18 cellular contexts compared by ENCODE assay signal in the genomic region with DNA sequence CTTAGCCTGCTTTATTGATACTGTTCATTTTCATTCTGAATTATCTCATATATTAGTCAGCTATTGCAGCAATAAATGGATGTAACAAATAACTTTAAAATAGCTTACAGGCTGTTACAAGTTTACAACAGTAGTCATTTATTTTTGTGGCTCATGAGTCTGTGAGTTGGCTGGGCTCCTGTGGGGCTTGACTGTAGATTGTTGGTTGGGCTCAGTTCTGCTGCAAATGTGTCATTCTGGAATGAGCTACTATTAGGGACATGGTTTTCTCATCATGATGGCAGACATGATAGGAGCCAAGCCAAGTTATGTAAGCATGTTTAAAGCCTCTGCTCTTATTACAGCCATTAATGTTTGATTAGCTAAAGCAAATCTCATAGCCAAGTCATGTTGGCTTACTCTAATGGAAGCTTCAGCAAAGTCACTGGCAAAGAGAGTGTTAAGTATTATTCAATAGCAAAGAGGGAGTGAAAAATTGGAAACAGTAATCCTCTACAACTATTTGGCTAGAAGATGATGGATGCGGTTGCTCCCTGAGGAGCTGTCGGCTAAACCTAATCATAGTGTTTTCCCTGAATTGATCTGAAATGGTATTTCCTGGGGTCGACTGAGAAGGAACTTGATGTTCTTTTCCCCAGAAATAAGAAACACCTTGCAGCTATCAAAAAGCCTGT.
DNase-seq lines count a peak whose midpoint lies in the region; ATAC-seq and TF ChIP-seq lines count a peak whose summit lies in the region.
"Had no signal": no experiment of that assay in that cellular context is flagged by ENCODE, and none has a peak within 500 bp of the region (broad histone marks: within the 10 kb centered on the region; RNA-seq: fewer than 3 reads in every experiment).

No MANE protein-coding gene starts in this region.

- H3K9me3 Mint-ChIP-seq in T-cell (peaks cover 0 to 2% (median 0%) of the 10 kb centered on the region in 3 donors), H9 (no peaks in the 10 kb centered on the region)
- H3K9me3 Mint-ChIP-seq: CD4-positive, alpha-beta T cell; neural crest cell had no signal

- no peak overlapping the region for H2BK15ac ChIP-seq in H9 (ENCODE audit: low read depth, low read length)

- H4K20me1 ChIP-seq in H9 (ENCODE audit: control insufficient read depth, insufficient read depth, insufficient read length) = no peaks in the 10 kb centered on the region

- no peak overlapping the region for H3K4ac ChIP-seq in H9 (ENCODE audit: low read depth, low read length)

- DNase-seq in HT1080 (ENCODE audit: low read depth) (peak; percentile 21), astrocyte of the spinal cord (ENCODE audit: low read depth, low spot score) (peak; percentile 33), heart left ventricle (peak in 3 of 5 donors; percentile 17 to 36 (median 26)), retinal pigment epithelial cell (ENCODE audit: low read depth) (peak; percentile 27), T-cell (no peak), H9 (no peak), DMS 273 (lab: John Stamatoyannopoulos, UW; ENCODE audit: unreplicated experiment) (no peak)
- DNase-seq: amygdala; CD4-positive, alpha-beta T cell; effector memory CD8-positive, alpha-beta T cell; hypothalamus; NCI-H187 treated with DMSO at 0.1 percent for 48 hours had no signal

- H3K27me3 ChIP-seq in heart left ventricle (no peaks in the 10 kb centered on the region), H9 (ENCODE audit: insufficient read depth, low read length) (no peaks in the 10 kb centered on the region)
- H3K27me3 ChIP-seq: suprapubic skin had no signal

- H3K36me3 ChIP-seq in heart left ventricle = no peaks in the 10 kb centered on the region
- H3K36me3 ChIP-seq: prostate gland, suprapubic skin had no signal

- H3K4me3 ChIP-seq in astrocyte of the spinal cord (ENCODE audit: low read depth, low read length) = no peak overlapping the region
- H3K4me3 ChIP-seq in heart left ventricle = no peak overlapping the region
- no peak overlapping the region for H3K4me3 ChIP-seq in retinal pigment epithelial cell (ENCODE audit: low read length)
- H3K4me3 ChIP-seq: GM12878, prostate gland, suprapubic skin had no signal

- H2BK120ac ChIP-seq in H9 (ENCODE audit: low read depth, low read length, poor library complexity, severe bottlenecking) = no peak overlapping the region

- intact Hi-C loops in heart left ventricle (cut with DNase I) = no loop called here

- WGBS in heart left ventricle, 4 donors = 58 to 65% (median 63%) methylated on average over 3 of the region's 3 CpGs
- no CpG with 5 or more reads among the region's 3 CpGs for WGBS in H9 (ENCODE audit: extremely low coverage, insufficient read length, low lambda C conversion rate)

- H3K4me3 Mint-ChIP-seq in T-cell (no peak overlapping the region), H9 (no peak overlapping the region)
- H3K4me3 Mint-ChIP-seq: CD4-positive, alpha-beta T cell; effector memory CD8-positive, alpha-beta T cell; neural crest cell had no signal

- POLR2A ChIA-PET in T-cell (lab: Charles Lee) = no interaction called here

- H3K79me1 ChIP-seq in H9 (ENCODE audit: insufficient read depth, low read depth, low read length, poor library complexity, severe bottlenecking) = no peaks in the 10 kb centered on the region

- ATAC-seq in heart left ventricle = peak in 3 of 4 donors; percentile 33 to 76 (median 69)
- ATAC-seq in T-cell (replicated peaks in 1 of 4) = no peak
- ATAC-seq in HG03097 (IDR thresholded peaks at IDR 0.05; ENCODE audit: low FRiP score, unreplicated experiment) = no peak
- ATAC-seq: effector memory CD8-positive, alpha-beta T cell; GM12878 had no signal

- no peak overlapping the region for H2BK5ac ChIP-seq in H9 (ENCODE audit: insufficient read length, low read length)

- H3T11ph ChIP-seq in H9 (ENCODE audit: low read length) = no peak overlapping the region

- in situ Hi-C loops in astrocyte of the spinal cord (cut with HindIII; ENCODE audit: low sequenced_read_pairs) = no loop called here

- H3K27ac ChIP-seq in heart left ventricle (no peak overlapping the region), H9 (ENCODE audit: insufficient read length, low read depth, low read length) (no peak overlapping the region)
- H3K27ac ChIP-seq: prostate gland, suprapubic skin, VCaP had no signal

- TF ChIP-seq CTCF in astrocyte of the spinal cord (IDR thresholded peaks at IDR 0.05; ENCODE audit: low read depth, low read length) (no peak), heart left ventricle (IDR thresholded peaks at IDR 0.05) (no peak), retinal pigment epithelial cell (conservative IDR thresholded peaks at IDR 0.05; ENCODE audit: low read depth, low read length) (no peak), H9 (conservative IDR thresholded peaks at IDR 0.05) (no peak)

- no peaks in the 10 kb centered on the region for H3K23me2 ChIP-seq in H9 (ENCODE audit: insufficient read length, low read depth, low read length, poor library complexity, severe bottlenecking)

- no peak overlapping the region for H2BK20ac ChIP-seq in H9 (ENCODE audit: low read depth, low read length, poor library complexity, severe bottlenecking)

- H4K5ac ChIP-seq in H9 (ENCODE audit: insufficient read length, low read depth, low read length) = no peak overlapping the region

- H3K4me1 Mint-ChIP-seq in T-cell (no peaks in the 10 kb centered on the region), H9 (peaks cover 0 to 9% of the 10 kb centered on the region in 2 experiments; a peak in 3 of 4 replicates)
- H3K4me1 Mint-ChIP-seq: neural crest cell had no signal

- H2BK12ac ChIP-seq in H9 (ENCODE audit: insufficient read length, low read depth, low read length) = no peak overlapping the region

- no peak overlapping the region for H3K23ac ChIP-seq in H9 (ENCODE audit: insufficient read length, low read depth, low read length)

- no peak overlapping the region for H4K8ac ChIP-seq in H9 (replicated peaks; ENCODE audit: insufficient read length, low read depth, low read length)

- no peak overlapping the region for H3K56ac ChIP-seq in H9 (ENCODE audit: insufficient read length, low read depth, low read length)

- no peak overlapping the region for H3K27ac Mint-ChIP-seq in T-cell
- H3K27ac Mint-ChIP-seq in H9 = no peak overlapping the region
- H3K27ac Mint-ChIP-seq: CD4-positive, alpha-beta T cell; effector memory CD8-positive, alpha-beta T cell had no signal

- H3K9me3 ChIP-seq in heart left ventricle (no peaks in the 10 kb centered on the region), H9 (ENCODE audit: control insufficient read depth, low read depth, low read length) (no peaks in the 10 kb centered on the region)
- H3K9me3 ChIP-seq: prostate gland, suprapubic skin had no signal

- H3K14ac ChIP-seq in H9 (ENCODE audit: insufficient read depth, low read length) = no peak overlapping the region

- CTCF ChIA-PET in T-cell (lab: Charles Lee) = no interaction called here

- TF ChIP-seq POLR2A in heart left ventricle (IDR thresholded peaks at IDR 0.05) = no peak

- H3K36me3 Mint-ChIP-seq in T-cell = no peaks in the 10 kb centered on the region
- no peaks in the 10 kb centered on the region for H3K36me3 Mint-ChIP-seq in H9 (ENCODE audit: insufficient read depth in 1 of 3, low read depth in 3 of 3)

- no peak overlapping the region for H2AK5ac ChIP-seq in H9 (ENCODE audit: insufficient read length, low read length)

- H3K4me2 ChIP-seq in H9 (ENCODE audit: insufficient read depth, insufficient read length, low read length) = no peak overlapping the region

- H3K18ac ChIP-seq in H9 (ENCODE audit: insufficient read length, low read depth, low read length) = no peak overlapping the region

- H3K27me3 Mint-ChIP-seq in T-cell (no peaks in the 10 kb centered on the region), H9 (ENCODE audit: low read depth) (no peaks in the 10 kb centered on the region)
- H3K27me3 Mint-ChIP-seq: CD4-positive, alpha-beta T cell; effector memory CD8-positive, alpha-beta T cell had no signal

- H3K4me1 ChIP-seq in heart left ventricle (peaks cover 0 to 4% (median 0%) of the 10 kb centered on the region in 12 donors), H9 (ENCODE audit: insufficient read depth, low read length) (no peaks in the 10 kb centered on the region)
- H3K4me1 ChIP-seq: prostate gland had no signal

- no peak overlapping the region for H4K91ac ChIP-seq in H9 (ENCODE audit: insufficient read length, low read depth, low read length)

- H3K79me2 ChIP-seq in H9 (ENCODE audit: insufficient read depth, low read length) = no peaks in the 10 kb centered on the region

- no peak overlapping the region for H2AFZ ChIP-seq in H9 (ENCODE audit: low read length)

- H3K9ac ChIP-seq in H9 (ENCODE audit: extremely low read depth, insufficient read length, low read length) = no peak overlapping the region

Comparison
In these comparisons a context has a peak if more than half of its experiments do, and no peak if none do; other contexts are left out.
1. DNase-seq: peak in HT1080 (single experiment), astrocyte of the spinal cord (single experiment), heart left ventricle (3 of 5) and retinal pigment epithelial cell (single experiment); none in T-cell (0 of 34), H9 (single experiment) and DMS 273 (single experiment).
2. ATAC-seq: peak in heart left ventricle (3 of 4); none in T-cell (0 of 4) and HG03097 (single experiment).